In the genomic region with DNA sequence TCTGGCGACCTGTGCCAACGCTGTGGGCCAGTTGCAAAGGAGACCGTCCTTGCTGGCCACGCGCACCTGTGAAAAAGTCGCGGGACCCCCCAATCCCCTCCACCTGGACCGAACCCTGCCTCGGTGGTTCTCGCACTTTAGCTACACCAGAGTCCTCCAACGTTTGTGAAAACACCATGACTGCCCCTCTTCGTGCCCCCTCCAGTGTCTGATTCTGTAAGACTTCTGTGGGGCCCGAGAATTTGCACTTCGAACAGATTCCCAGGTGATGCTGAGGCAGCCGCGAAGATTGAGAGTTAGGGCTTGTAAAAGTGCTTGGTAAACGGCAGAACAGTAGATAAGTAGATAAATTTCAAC, we compare ENCODE assay signal across 9 cellular contexts.
DNase-seq lines count a peak whose midpoint lies in the region; ATAC-seq and TF ChIP-seq lines count a peak whose summit lies in the region.
"Had no signal": no experiment of that assay in that cellular context is flagged by ENCODE, and none has a peak within 500 bp of the region (broad histone marks: within the 10 kb centered on the region; RNA-seq: fewer than 3 reads in every experiment).

No MANE protein-coding gene starts in this region.

- H3K4me3 Mint-ChIP-seq in CD8-positive, alpha-beta T cell: peak overlapping the region; percentile 84
- peak overlapping the region; percentile 86 for H3K4me3 Mint-ChIP-seq in T-helper 17 cell

- intact Hi-C loops in CD8-positive, alpha-beta T cell (cut with DNase I, micrococcal nuclease): loop anchor here in 1 of 2 experiments (5.0 kb wide), 1 partner anchor 100 kb away; no protein-coding TSS in a partner anchor
- intact Hi-C loops in adrenal gland (cut with DNase I): loop anchor here (5.0 to 10.0 kb wide), 3 partner anchors 92 to 128 kb away; no protein-coding TSS in a partner anchor

- no peaks in the 10 kb centered on the region for H3K27me3 ChIP-seq in CD8-positive, alpha-beta T cell (ENCODE audit: insufficient read depth, low read length)
- no peaks in the 10 kb centered on the region for H3K27me3 ChIP-seq in parathyroid adenoma (ENCODE audit: control insufficient read depth, insufficient read depth, low read length)
- no peaks in the 10 kb centered on the region for H3K27me3 ChIP-seq in adrenal gland

- no peak overlapping the region for H3K4me3 ChIP-seq in CD8-positive, alpha-beta T cell (ENCODE audit: low read depth, low read length)
- H3K4me3 ChIP-seq in fibroblast of villous mesenchyme (ENCODE audit: low read depth, low read length): peak overlapping the region; percentile 73
- H3K4me3 ChIP-seq in parathyroid adenoma (ENCODE audit: low read depth, low read length): peak overlapping the region; percentile 39
- H3K4me3 ChIP-seq in adrenal gland: peak overlapping the region in 2 of 4 donors; percentile 72 to 98

- no peak for ATAC-seq in CD8-positive, alpha-beta T cell
- ATAC-seq in T-helper 17 cell (no peak), GM21447 (IDR thresholded peaks at IDR 0.05; ENCODE audit: unreplicated experiment) (no peak), HG02884 (IDR thresholded peaks at IDR 0.05; ENCODE audit: unreplicated experiment) (no peak), GM21526 (IDR thresholded peaks at IDR 0.05; ENCODE audit: low FRiP score, unreplicated experiment) (no peak)

- H3K4me2 ChIP-seq in parathyroid adenoma (ENCODE audit: low read length): peak overlapping the region; percentile 50

- no peak for DNase-seq in CD8-positive, alpha-beta T cell
- DNase-seq in T-helper 17 cell: no peak
- DNase-seq in fibroblast of villous mesenchyme (ENCODE audit: low read depth): no peak
- DNase-seq in adrenal gland: no peak
- DNase-seq: NCI-H2029 had no signal

- H3K79me2 ChIP-seq in parathyroid adenoma: peaks cover 10% of the 10 kb centered on the region

- H3K9me3 Mint-ChIP-seq in CD8-positive, alpha-beta T cell: no peaks in the 10 kb centered on the region

- no peak overlapping the region for H3K9ac ChIP-seq in parathyroid adenoma

- no peak overlapping the region for H3K27ac Mint-ChIP-seq in CD8-positive, alpha-beta T cell
- H3K27ac Mint-ChIP-seq in T-helper 17 cell: no peak overlapping the region

- H3K4me1 Mint-ChIP-seq in CD8-positive, alpha-beta T cell (ENCODE audit: low read depth): peaks cover 30% of the 10 kb centered on the region
- H3K4me1 Mint-ChIP-seq in T-helper 17 cell: peaks cover 12% of the 10 kb centered on the region

- H3K27ac ChIP-seq in CD8-positive, alpha-beta T cell (ENCODE audit: low read depth, low read length): no peak overlapping the region
- H3K27ac ChIP-seq in parathyroid adenoma (peak overlapping the region; percentile 97), adrenal gland (peak overlapping the region in 2 of 5 donors; percentile 92 to 97)

- H3K9me3 ChIP-seq in CD8-positive, alpha-beta T cell (ENCODE audit: low read length): no peaks in the 10 kb centered on the region
- no peaks in the 10 kb centered on the region for H3K9me3 ChIP-seq in T-helper 17 cell (ENCODE audit: control insufficient read depth, low read length, poor library complexity, severe bottlenecking)
- H3K9me3 ChIP-seq in parathyroid adenoma (ENCODE audit: control insufficient read depth, low read length): no peaks in the 10 kb centered on the region
- no peaks in the 10 kb centered on the region for H3K9me3 ChIP-seq in adrenal gland (replicated peaks in 1 of 3)

- peak overlapping the region; percentile 85 for H2AFZ ChIP-seq in parathyroid adenoma

- CTCF ChIA-PET in CD8-positive, alpha-beta T cell (lab: Charles Lee): interaction anchor here (1.2 to 1.4 kb wide), 2 partner anchors 60 to 80 kb away, joined by 3 to 5 read pairs; no protein-coding TSS in a partner anchor

- POLR2A ChIA-PET in CD8-positive, alpha-beta T cell (lab: Charles Lee): no interaction called here

- H3K36me3 ChIP-seq in CD8-positive, alpha-beta T cell (ENCODE audit: insufficient read depth, low read length): no peaks in the 10 kb centered on the region
- H3K36me3 ChIP-seq in parathyroid adenoma (ENCODE audit: control insufficient read depth, insufficient read depth, low read length) (no peaks in the 10 kb centered on the region), adrenal gland (replicated peaks in 1 of 2) (no peaks in the 10 kb centered on the region)

- H3K27me3 Mint-ChIP-seq in CD8-positive, alpha-beta T cell (ENCODE audit: low read depth): no peaks in the 10 kb centered on the region
- no peaks in the 10 kb centered on the region for H3K27me3 Mint-ChIP-seq in T-helper 17 cell

- no peaks in the 10 kb centered on the region for H3K36me3 Mint-ChIP-seq in CD8-positive, alpha-beta T cell
- no peaks in the 10 kb centered on the region for H3K36me3 Mint-ChIP-seq in T-helper 17 cell (ENCODE audit: low read depth)

- 37 to 56% (median 46%) methylated on average over 13 to 17 of the region's 17 CpGs for WGBS in adrenal gland, 4 donors

- H3K4me1 ChIP-seq in CD8-positive, alpha-beta T cell (ENCODE audit: insufficient read depth, low read length): peaks cover 29% of the 10 kb centered on the region
- H3K4me1 ChIP-seq in parathyroid adenoma (peaks cover 29% of the 10 kb centered on the region), adrenal gland (replicated peaks in 1 of 2) (peaks cover 4 to 25% of the 10 kb centered on the region in 2 donors)

- TF ChIP-seq POLR2A in adrenal gland (IDR thresholded peaks at IDR 0.05): no peak

- no peak for TF ChIP-seq CTCF in CD8-positive, alpha-beta T cell (IDR thresholded peaks at IDR 0.05)
- TF ChIP-seq CTCF in fibroblast of villous mesenchyme (IDR thresholded peaks at IDR 0.05; ENCODE audit: insufficient read depth, low read depth, low read length): no peak
- TF ChIP-seq CTCF in parathyroid adenoma (IDR thresholded peaks at IDR 0.05): no peak
- no peak for TF ChIP-seq CTCF in adrenal gland (IDR thresholded peaks at IDR 0.05)
